Comparison of ENCODE assay signal across 17 cellular contexts in genomic region chr14:79318371-79318770, GRCh38.
A peak's percentile ranks its signal among the peaks of the same experiment; 100 is the strongest.
DNase-seq lines count a peak whose midpoint lies in the region; ATAC-seq and TF ChIP-seq lines count a peak whose summit lies in the region.
"Had no signal": no experiment of that assay in that cellular context is flagged by ENCODE, and none has a peak within 500 bp of the region (broad histone marks: within the 10 kb centered on the region; RNA-seq: fewer than 3 reads in every experiment).

No MANE protein-coding gene starts in this region.

- intact Hi-C loops in left colon (cut with DNase I, micrococcal nuclease) (no loop called here), sciatic nerve (cut with DNase I) (no loop called here)

- no peak overlapping the region for H3K4me3 ChIP-seq in cardiac fibroblast (replicated peaks in 1 of 2; ENCODE audit: low read depth in 2 of 2, low read length in 2 of 2)
- H3K4me3 ChIP-seq: BLaER1, SK-N-MC had no signal

- DNase-seq in EH (ENCODE audit: low read depth) (peak; percentile 48), M059J (ENCODE audit: low read depth) (peak; percentile 42), cardiac fibroblast (ENCODE audit: low read depth in 2 of 2) (peak; percentile 28 to 34), left colon (no peak), NCI-H748 (lab: John Stamatoyannopoulos, UW; ENCODE audit: unreplicated experiment) (no peak), superior temporal gyrus (ENCODE audit: extremely low spot score) (no peak), sciatic nerve (ENCODE audit: low spot score) (no peak)
- DNase-seq: CD8-positive, alpha-beta T cell; DMS79 treated with DMSO at 0.1 percent for 48 hours; GF-D8; MV-4-11; NCI-H1417 treated with DMSO at 0.1 percent for 48 hours; NCI-H1930; NCI-H82 had no signal

- ATAC-seq in left colon = peak; percentile 43
- ATAC-seq in sciatic nerve = no peak
- no peak for ATAC-seq in HG02588 (IDR thresholded peaks at IDR 0.05; ENCODE audit: unreplicated experiment)
- ATAC-seq: CD8-positive, alpha-beta T cell had no signal

- TF ChIP-seq CTCF in cardiac fibroblast (IDR thresholded peaks at IDR 0.05; ENCODE audit: low read depth, low read length) = no peak

Comparison
In these comparisons a context has a peak if more than half of its experiments do, and no peak if none do; other contexts are left out.
1. DNase-seq: peak in EH (single experiment), M059J (single experiment) and cardiac fibroblast (2 of 2); none in left colon (0 of 2), NCI-H748 (single experiment), superior temporal gyrus (single experiment) and sciatic nerve (single experiment).